Comparison of ENCODE assay signal across 8 cellular contexts in the genomic region with DNA sequence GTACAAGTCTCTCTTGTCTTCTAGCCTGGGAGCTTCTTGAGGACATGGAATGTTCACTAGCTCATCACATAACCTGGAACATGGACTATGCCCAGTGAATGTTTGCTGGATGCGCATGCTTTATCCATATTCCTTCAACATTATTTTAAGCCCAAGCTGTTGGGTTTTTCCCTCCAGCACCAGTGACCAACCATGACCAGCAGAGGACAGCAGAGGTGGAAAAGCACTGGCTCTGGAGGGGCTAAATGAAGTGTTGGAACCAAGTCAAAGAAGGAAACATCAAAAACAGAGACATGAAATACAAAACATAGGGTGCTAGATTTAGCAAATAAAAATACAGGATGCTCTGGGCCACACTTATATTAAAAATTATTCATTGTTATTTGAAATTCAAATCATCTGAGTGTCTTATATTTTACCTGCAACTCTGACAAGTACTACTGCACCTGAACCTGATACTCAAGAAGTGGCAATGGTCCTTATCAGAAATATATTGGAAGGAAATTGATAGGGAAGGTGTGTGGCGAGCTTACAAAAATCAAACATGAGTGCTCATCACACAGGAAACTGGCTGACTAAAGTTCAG. TPM values are rescaled to one million over a fixed set of nuclear protein-coding genes. Genes with fewer than 3 reads are reported as not detected.
DNase-seq lines count a peak whose midpoint lies in the region; ATAC-seq and TF ChIP-seq lines count a peak whose summit lies in the region.

No MANE protein-coding gene starts in this region.

- H2AFZ ChIP-seq in osteoblast (ENCODE audit: low read length), result no peak overlapping the region

- intact Hi-C loops in activated T-helper 2 cell treated with anti-CD3 and anti-CD28 coated beads, Interferon-gamma antibody, Interleukin-2, Interleukin-4, amounts not matched to agents 10 μg/mL and 5 μg/mL and 100 μg/mL, durations not matched to agents 14 hours and 24 hours and 36 hours (cut with micrococcal nuclease), result no loop called here

- in situ Hi-C loops in GM13977 (cut with MboI; ENCODE audit: low pct_unique_long_range_greater_than_20kb, low sequenced_read_pairs, unreplicated experiment) (no loop called here), SK-MEL-5 (cut with HindIII; ENCODE audit: low pct_unique_long_range_greater_than_20kb, low sequenced_read_pairs) (no loop called here)

- no peak overlapping the region for H3K27ac ChIP-seq in osteoblast (ENCODE audit: low read depth, low read length)

- no peaks in the 10 kb centered on the region for H3K79me2 ChIP-seq in osteoblast (ENCODE audit: insufficient read depth, low read length)

- TF ChIP-seq CTCF in BE2C (IDR thresholded peaks at IDR 0.05; ENCODE audit: low read depth, low read length) (peak; percentile 66), GM13977 (IDR thresholded peaks at IDR 0.05; ENCODE audit: extremely low read depth, insufficient read depth, missing control alignments) (peak; percentile 62), chondrocyte (IDR thresholded peaks at IDR 0.05) (peak; percentile 82), osteoblast (IDR thresholded peaks at IDR 0.05; ENCODE audit: extremely low read depth, low read depth, low read length) (peak; percentile 84)

- DNase-seq in BE2C (peak; percentile 12), GM13977 (ENCODE audit: low spot score) (no peak), SK-MEL-5 (ENCODE audit: low read depth, low spot score) (peak; percentile 68), chondrocyte (ENCODE audit: low spot score) (no peak), osteoblast (ENCODE audit: insufficient read length, low spot score, missing footprints) (no peak), NCI-H526 treated with DMSO at 0.1 percent for 48 hours (lab: John Stamatoyannopoulos, UW) (no peak)
- no peak for DNase-seq in activated T-helper 2 cell treated with anti-CD3 and anti-CD28 coated beads, Interferon-gamma antibody, Interleukin-2, Interleukin-4, amounts not matched to agents 10 μg/mL and 5 μg/mL and 100 μg/mL, durations not matched to agents 14 hours and 24 hours and 36 hours (ENCODE audit: low spot score)

- no peaks in the 10 kb centered on the region for H3K36me3 Mint-ChIP-seq in chondrocyte (ENCODE audit: low read depth)
- peaks cover 13% of the 10 kb centered on the region for H3K36me3 Mint-ChIP-seq in activated T-helper 2 cell treated with anti-CD3 and anti-CD28 coated beads, Interferon-gamma antibody, Interleukin-2, Interleukin-4, amounts not matched to agents 10 μg/mL and 5 μg/mL and 100 μg/mL, durations not matched to agents 14 hours and 24 hours and 36 hours (ENCODE audit: low read depth)

- H3K4me1 Mint-ChIP-seq in chondrocyte (ENCODE audit: low read depth), result no peaks in the 10 kb centered on the region
- peaks cover 34% of the 10 kb centered on the region for H3K4me1 Mint-ChIP-seq in activated T-helper 2 cell treated with anti-CD3 and anti-CD28 coated beads, Interferon-gamma antibody, Interleukin-2, Interleukin-4, amounts not matched to agents 10 μg/mL and 5 μg/mL and 100 μg/mL, durations not matched to agents 14 hours and 24 hours and 36 hours (ENCODE audit: low read depth)

- H3K27ac Mint-ChIP-seq in chondrocyte (ENCODE audit: unreplicated experiment), result no peak overlapping the region
- H3K27ac Mint-ChIP-seq in activated T-helper 2 cell treated with anti-CD3 and anti-CD28 coated beads, Interferon-gamma antibody, Interleukin-2, Interleukin-4, amounts not matched to agents 10 μg/mL and 5 μg/mL and 100 μg/mL, durations not matched to agents 14 hours and 24 hours and 36 hours, result no peak overlapping the region

- no peaks in the 10 kb centered on the region for H4K20me1 ChIP-seq in osteoblast (ENCODE audit: insufficient read depth, low read length)

- no peak overlapping the region for H3K4me2 ChIP-seq in osteoblast (ENCODE audit: insufficient read depth, low read length)

- H3K4me3 Mint-ChIP-seq in chondrocyte (ENCODE audit: unreplicated experiment), result no peak overlapping the region
- no peak overlapping the region for H3K4me3 Mint-ChIP-seq in activated T-helper 2 cell treated with anti-CD3 and anti-CD28 coated beads, Interferon-gamma antibody, Interleukin-2, Interleukin-4, amounts not matched to agents 10 μg/mL and 5 μg/mL and 100 μg/mL, durations not matched to agents 14 hours and 24 hours and 36 hours (ENCODE audit: low read depth)

- H3K27me3 ChIP-seq in BE2C (no peaks in the 10 kb centered on the region; the same call in 1 of the 2 replicates), osteoblast (ENCODE audit: insufficient read depth, low read length) (peaks cover 7% of the 10 kb centered on the region)

- no peak for ATAC-seq in HG02678 (IDR thresholded peaks at IDR 0.05; ENCODE audit: unreplicated experiment)

- H3K27me3 Mint-ChIP-seq in chondrocyte (ENCODE audit: low read depth), result peaks cover 15% of the 10 kb centered on the region
- no peaks in the 10 kb centered on the region for H3K27me3 Mint-ChIP-seq in activated T-helper 2 cell treated with anti-CD3 and anti-CD28 coated beads, Interferon-gamma antibody, Interleukin-2, Interleukin-4, amounts not matched to agents 10 μg/mL and 5 μg/mL and 100 μg/mL, durations not matched to agents 14 hours and 24 hours and 36 hours (ENCODE audit: low read depth)

- H3K4me1 ChIP-seq in BE2C (no peaks in the 10 kb centered on the region), osteoblast (ENCODE audit: insufficient read depth, low read length) (no peaks in the 10 kb centered on the region)

- H3K36me3 ChIP-seq in BE2C, result no peaks in the 10 kb centered on the region
- no peaks in the 10 kb centered on the region for H3K36me3 ChIP-seq in osteoblast (ENCODE audit: insufficient read depth, low read length)

- peaks cover 2% of the 10 kb centered on the region for H3K9me3 Mint-ChIP-seq in chondrocyte (ENCODE audit: low read depth)
- peaks cover 13% of the 10 kb centered on the region for H3K9me3 Mint-ChIP-seq in activated T-helper 2 cell treated with anti-CD3 and anti-CD28 coated beads, Interferon-gamma antibody, Interleukin-2, Interleukin-4, amounts not matched to agents 10 μg/mL and 5 μg/mL and 100 μg/mL, durations not matched to agents 14 hours and 24 hours and 36 hours

- no peak overlapping the region for H3K4me3 ChIP-seq in BE2C (ENCODE audit: low read depth, low read length)
- H3K4me3 ChIP-seq in osteoblast (ENCODE audit: insufficient read depth, low read length), result no peak overlapping the region

- H3K9me3 ChIP-seq in BE2C, result no peaks in the 10 kb centered on the region
- no peaks in the 10 kb centered on the region for H3K9me3 ChIP-seq in osteoblast (ENCODE audit: low read depth, low read length)

RNA-seq across cellular contexts. Expression of gene HELB, which starts 23.1 kb away (rescaled TPM):
- polyA plus RNA-seq in BE2C (2012; ENCODE audit: insufficient read depth, insufficient read length, low read depth), result 0.36 TPM
- total RNA-seq in SK-MEL-5 (2014; rRNA removed; shearing (Covaris generic)), result 3.9 and 4.5 TPM in 2 replicates
- 2.6 and 3.7 TPM in 2 replicates for polyA plus RNA-seq in SK-MEL-5 (2015; cell fraction: cytosol; rRNA removed)
- 8.2 and 10.1 TPM in 2 replicates for polyA plus RNA-seq in SK-MEL-5 (2015; cell fraction: nucleus; rRNA removed)
- 1.5 to 2.9 TPM (median 2.3 TPM) in 3 replicates for total RNA-seq in chondrocyte
- total RNA-seq in osteoblast, result 2.2 and 3.2 TPM in 2 replicates
- 17.1 and 18.2 TPM in 2 replicates for total RNA-seq in activated T-helper 2 cell treated with anti-CD3 and anti-CD28 coated beads, Interferon-gamma antibody, Interleukin-2, Interleukin-4, amounts not matched to agents 10 μg/mL and 5 μg/mL and 100 μg/mL, durations not matched to agents 14 hours and 24 hours and 36 hours

Comparison
In these comparisons a context has a peak if more than half of its experiments do, and no peak if none do; other contexts are left out.
1. DNase-seq: peak in BE2C (single experiment) and SK-MEL-5 (single experiment); none in GM13977 (single experiment), chondrocyte (single experiment), osteoblast (single experiment), NCI-H526 treated with DMSO at 0.1 percent for 48 hours (single experiment) and activated T-helper 2 cell treated with anti-CD3 and anti-CD28 coated beads, Interferon-gamma antibody, Interleukin-2, Interleukin-4, amounts not matched to agents 10 μg/mL and 5 μg/mL and 100 μg/mL, durations not matched to agents 14 hours and 24 hours and 36 hours (single experiment).
2. Peak in every context shown above with its lines, with median percentiles within 50 percentile points of each other: CTCF ChIP-seq.